In genomic region chr11:13964771-13965074, GRCh38 we compare ENCODE assay signal across 14 cellular contexts. TPM values are rescaled to one million over a fixed set of nuclear protein-coding genes. Genes with fewer than 3 reads are reported as not detected.
DNase-seq lines count a peak whose midpoint lies in the region; ATAC-seq and TF ChIP-seq lines count a peak whose summit lies in the region.
"Had no signal": no experiment of that assay in that cellular context is flagged by ENCODE, and none has a peak within 500 bp of the region (broad histone marks: within the 10 kb centered on the region; RNA-seq: fewer than 3 reads in every experiment).

No MANE protein-coding gene starts in this region.

- H3K9me2 ChIP-seq in hepatocyte (replicated peaks; ENCODE audit: insufficient read depth), result no peaks in the 10 kb centered on the region
- H3K9me2 ChIP-seq: SK-N-SH had no signal

- H3K23ac ChIP-seq in trophoblast cell (ENCODE audit: low read length), result no peak overlapping the region

- peak overlapping the region; percentile 96 for H3K4me2 ChIP-seq in hepatocyte
- peak overlapping the region; percentile 58 for H3K4me2 ChIP-seq in trophoblast cell (ENCODE audit: low read length)
- H3K4me2 ChIP-seq: SK-N-SH had no signal

- no peak overlapping the region for H3K27ac ChIP-seq in CD8-positive, alpha-beta T cell (ENCODE audit: low read depth, low read length)
- peak overlapping the region; percentile 34 to 88 (median 80) for H3K27ac ChIP-seq in Peyer's patch
- H3K27ac ChIP-seq in hepatocyte, result peak overlapping the region; percentile 76
- no peak overlapping the region for H3K27ac ChIP-seq in trophoblast cell (ENCODE audit: low read depth, low read length)
- H3K27ac ChIP-seq: C4-2B had no signal

- H2AK5ac ChIP-seq in trophoblast cell (ENCODE audit: low read length), result no peak overlapping the region

- no peaks in the 10 kb centered on the region for H3K36me3 Mint-ChIP-seq in CD8-positive, alpha-beta T cell

- H3K9me3 ChIP-seq in CD8-positive, alpha-beta T cell (ENCODE audit: low read length), result no peaks in the 10 kb centered on the region
- H3K9me3 ChIP-seq in Peyer's patch, result no peaks in the 10 kb centered on the region
- H3K9me3 ChIP-seq in hepatocyte (ENCODE audit: low read depth), result no peaks in the 10 kb centered on the region
- peaks cover 2% of the 10 kb centered on the region for H3K9me3 ChIP-seq in trophoblast cell (ENCODE audit: insufficient read depth, low read depth, low read length)
- H3K9me3 ChIP-seq: SK-N-SH had no signal

- H3K79me1 ChIP-seq in trophoblast cell (ENCODE audit: low read length), result no peaks in the 10 kb centered on the region

- no peak overlapping the region for H2BK120ac ChIP-seq in trophoblast cell (ENCODE audit: insufficient read depth, low read length, poor library complexity)

- peaks cover 52% of the 10 kb centered on the region for H3K27me3 Mint-ChIP-seq in CD8-positive, alpha-beta T cell (ENCODE audit: low read depth)

- no peak overlapping the region for H3K9ac ChIP-seq in trophoblast cell (ENCODE audit: low read length)
- H3K9ac ChIP-seq: SK-N-SH had no signal

- no peaks in the 10 kb centered on the region for H3K36me3 ChIP-seq in CD8-positive, alpha-beta T cell (ENCODE audit: insufficient read depth, low read length)
- H3K36me3 ChIP-seq in Peyer's patch, result no peaks in the 10 kb centered on the region
- H3K36me3 ChIP-seq in hepatocyte (replicated peaks; ENCODE audit: insufficient read depth, low read depth), result no peaks in the 10 kb centered on the region
- no peaks in the 10 kb centered on the region for H3K36me3 ChIP-seq in trophoblast cell (ENCODE audit: control insufficient read depth in 1 of 2, insufficient read depth in 2 of 2, low read length in 2 of 2)

- no peak overlapping the region for H2BK5ac ChIP-seq in trophoblast cell (ENCODE audit: low read depth, low read length, poor library complexity)

- TF ChIP-seq CTCF in CD8-positive, alpha-beta T cell (IDR thresholded peaks at IDR 0.05), result no peak
- TF ChIP-seq CTCF in Peyer's patch (IDR thresholded peaks at IDR 0.05), result no peak
- no peak for TF ChIP-seq CTCF in hepatocyte (IDR thresholded peaks at IDR 0.05; ENCODE audit: poor library complexity)
- TF ChIP-seq CTCF in GM10266 (IDR thresholded peaks at IDR 0.05; ENCODE audit: control insufficient read depth, insufficient read depth, low read depth, missing control alignments), result no peak

- POLR2A ChIA-PET in CD8-positive, alpha-beta T cell (lab: Charles Lee), result no interaction called here

- H3K4me3 Mint-ChIP-seq in CD8-positive, alpha-beta T cell, result peak overlapping the region; percentile 49

- H4K91ac ChIP-seq in trophoblast cell (ENCODE audit: low read depth, low read length), result no peak overlapping the region

- no peaks in the 10 kb centered on the region for H4K20me1 ChIP-seq in hepatocyte (ENCODE audit: insufficient read depth, poor library complexity, severe bottlenecking)

- DNase-seq in CD8-positive, alpha-beta T cell, result no peak
- DNase-seq in Peyer's patch (no peak), hepatocyte (ENCODE audit: low spot score) (no peak), trophoblast cell (no peak), NCI-H2196 (lab: John Stamatoyannopoulos, UW; ENCODE audit: unreplicated experiment) (no peak), GM10266 (ENCODE audit: extremely low spot score) (no peak)
- DNase-seq: foreskin fibroblast, NCI-H1436 had no signal

- H2AFZ ChIP-seq in hepatocyte (peak overlapping the region; percentile 73), trophoblast cell (ENCODE audit: insufficient read depth, low read length, poor library complexity) (no peak overlapping the region)

- H3K4ac ChIP-seq in trophoblast cell (ENCODE audit: low read depth, low read length), result no peak overlapping the region

- no peak overlapping the region for H3K14ac ChIP-seq in trophoblast cell (ENCODE audit: low read length)

- peaks cover 20% of the 10 kb centered on the region for H3K4me1 ChIP-seq in CD8-positive, alpha-beta T cell (ENCODE audit: insufficient read depth, low read length)
- peaks cover 0 to 27% (median 3%) of the 10 kb centered on the region in 4 donors for H3K4me1 ChIP-seq in Peyer's patch
- H3K4me1 ChIP-seq in hepatocyte (ENCODE audit: insufficient read depth), result peaks cover 50% of the 10 kb centered on the region
- peaks cover 9 to 16% of the 10 kb centered on the region in 2 experiments for H3K4me1 ChIP-seq in trophoblast cell (ENCODE audit: control insufficient read depth in 1 of 2, insufficient read depth in 2 of 2, low read length in 2 of 2)

- intact Hi-C loops in CD8-positive, alpha-beta T cell (cut with DNase I, micrococcal nuclease), result loop anchor here (5.0 to 10.0 kb wide), 4 partner anchors 52 to 300 kb away; partner anchors contain the start of gene FAR1 (in 1 of the 2)

- 28% methylated on average over 7 of the region's 7 CpGs for whole genome bisulfite sequencing in hepatocyte (ENCODE audit: low lambda C conversion rate, missing lambda C conversion rate)
- no CpG with 5 or more reads among the region's 7 CpGs for WGBS in trophoblast cell (ENCODE audit: extremely low coverage, insufficient coverage, insufficient read length)

- H3K4me3 ChIP-seq in CD8-positive, alpha-beta T cell (ENCODE audit: low read depth, low read length), result no peak overlapping the region
- H3K4me3 ChIP-seq in Peyer's patch (peak overlapping the region in 3 of 4 donors; percentile 42 to 68 (median 64)), hepatocyte (peak overlapping the region; percentile 51), trophoblast cell (ENCODE audit: low read depth, low read length) (no peak overlapping the region)

- H3K18ac ChIP-seq in trophoblast cell (ENCODE audit: low read length), result no peak overlapping the region

- no peak overlapping the region for H4K8ac ChIP-seq in trophoblast cell (ENCODE audit: low read depth, low read length)

- H3K27me3 ChIP-seq in CD8-positive, alpha-beta T cell (ENCODE audit: insufficient read depth, low read length), result peaks cover 19% of the 10 kb centered on the region
- H3K27me3 ChIP-seq in Peyer's patch, result no peaks in the 10 kb centered on the region
- H3K27me3 ChIP-seq in hepatocyte, result peaks cover 28% of the 10 kb centered on the region
- peaks cover 47% of the 10 kb centered on the region for H3K27me3 ChIP-seq in trophoblast cell (ENCODE audit: insufficient read depth, low read length)

- TF ChIP-seq POLR2A in Peyer's patch (IDR thresholded peaks at IDR 0.05), result no peak

- CTCF ChIA-PET in CD8-positive, alpha-beta T cell (lab: Charles Lee), result interaction anchor here (0.6 to 4.4 kb wide), 11 partner anchors 8 to 236 kb away, joined by 3 to 27 read pairs (median 11); no protein-coding TSS in a partner anchor

- no peaks in the 10 kb centered on the region for H3K9me3 Mint-ChIP-seq in CD8-positive, alpha-beta T cell
- H3K9me3 Mint-ChIP-seq: activated T-helper 1 cell treated with anti-CD3 and anti-CD28 coated beads, Interleukin-12 subunit alpha, Interleukin-12 subunit beta, Interleukin-2, Interleukin-4 antibody, amounts not matched to agents 30 ng/mL and 10 ng/mL and 1 ng/mL, durations not matched to agents 14 hours and 24 hours and 36 hours had no signal

- no peak overlapping the region for H3K27ac Mint-ChIP-seq in CD8-positive, alpha-beta T cell
- H3K27ac Mint-ChIP-seq: activated T-helper 1 cell treated with anti-CD3 and anti-CD28 coated beads, Interleukin-12 subunit alpha, Interleukin-12 subunit beta, Interleukin-2, Interleukin-4 antibody, amounts not matched to agents 30 ng/mL and 10 ng/mL and 1 ng/mL, durations not matched to agents 14 hours and 24 hours and 36 hours had no signal

- no peak for ATAC-seq in CD8-positive, alpha-beta T cell
- ATAC-seq in HG03039 (IDR thresholded peaks at IDR 0.05; ENCODE audit: unreplicated experiment), result no peak
- ATAC-seq in GM21381 (IDR thresholded peaks at IDR 0.05; ENCODE audit: unreplicated experiment), result no peak
- ATAC-seq: activated CD4-positive, CD25-positive, alpha-beta regulatory T cell treated with anti-CD3 and anti-CD28 coated beads, Interleukin-2, amount 50 U/mL, for 24 hours had no signal

- peaks cover 13% of the 10 kb centered on the region for H3K4me1 Mint-ChIP-seq in CD8-positive, alpha-beta T cell (ENCODE audit: low read depth)

- no peak overlapping the region for H2BK12ac ChIP-seq in trophoblast cell (ENCODE audit: low read length)

- H4K12ac ChIP-seq in trophoblast cell (ENCODE audit: low read depth, low read length), result no peak overlapping the region

- H3K79me2 ChIP-seq in hepatocyte (peaks cover 40% of the 10 kb centered on the region), trophoblast cell (ENCODE audit: control insufficient read depth, insufficient read depth, low read length, poor library complexity) (no peaks in the 10 kb centered on the region)

RNA-seq across cellular contexts. Expression of gene SPON1, which starts 2.2 kb away (rescaled TPM):
- 1 to 10 TPM; 1.4 to 2.3 TPM for total RNA-seq in CD8-positive, alpha-beta T cell
- total RNA-seq in Peyer's patch, result 10 to 100 TPM; 26.4 to 53.8 (median 48.3) TPM
- total RNA-seq in hepatocyte, result 73.1 and 82.8 TPM in 2 replicates
- polyA plus RNA-seq in hepatocyte, result 34.5 and 47.8 TPM in 2 replicates
- 0.89 TPM in 2 replicates for polyA plus RNA-seq in trophoblast cell (2013)
- polyA plus RNA-seq: SK-N-SH had no signal

Comparison
In these comparisons a context has a peak if more than half of its experiments do, and no peak if none do; other contexts are left out.
1. H3K27ac ChIP-seq: peak in Peyer's patch (4 of 4) and hepatocyte (single experiment); none in CD8-positive, alpha-beta T cell (single experiment) and trophoblast cell (single experiment).
2. H3K4me3 ChIP-seq: peak in Peyer's patch (3 of 4) and hepatocyte (single experiment); none in CD8-positive, alpha-beta T cell (single experiment) and trophoblast cell (single experiment).
3. RNA of gene SPON1, which starts 2.2 kb away (total RNA-seq): 73.1 to 82.8 TPM in hepatocyte and 26.4 to 53.8 TPM in Peyer's patch; 1.4 to 2.3 TPM in CD8-positive, alpha-beta T cell; every median in the first group is over 4 times any median in the second.